8 cellular contexts compared by ENCODE assay signal in genomic region chr2:235665656-235666239, GRCh38.
DNase-seq lines count a peak whose midpoint lies in the region; ATAC-seq and TF ChIP-seq lines count a peak whose summit lies in the region.

No MANE protein-coding gene starts in this region.

- no TSS peak for BruUV-seq in MCF 10A (replicated peaks; lab: Mats Ljungman, UMichigan)

- H3K36me3 Mint-ChIP-seq in activated naive CD8-positive, alpha-beta T cell: no peaks in the 10 kb centered on the region
- H3K36me3 Mint-ChIP-seq in activated naive CD8-positive, alpha-beta T cell treated with anti-CD3 and anti-CD28 coated beads, Interleukin-2, amount 50 U/mL, for 24 hours (ENCODE audit: low read depth): no peaks in the 10 kb centered on the region
- peaks cover 5% of the 10 kb centered on the region for H3K36me3 Mint-ChIP-seq in MCF 10A (ENCODE audit: insufficient read depth, unreplicated experiment)

- no peak for TF ChIP-seq CTCF in MCF 10A (IDR thresholded peaks at IDR 0.05; ENCODE audit: unreplicated experiment)

- H3K9me3 Mint-ChIP-seq in activated naive CD8-positive, alpha-beta T cell (ENCODE audit: low read depth): no peaks in the 10 kb centered on the region
- no peaks in the 10 kb centered on the region for H3K9me3 Mint-ChIP-seq in activated naive CD8-positive, alpha-beta T cell treated with anti-CD3 and anti-CD28 coated beads, Interleukin-2, amount 50 U/mL, for 24 hours
- no peaks in the 10 kb centered on the region for H3K9me3 Mint-ChIP-seq in MCF 10A (ENCODE audit: unreplicated experiment)

- DNase-seq in activated naive CD8-positive, alpha-beta T cell treated with anti-CD3 and anti-CD28 coated beads, Interleukin-2, amount 50 U/mL, for 24 hours: no peak
- peak; percentile 22 for DNase-seq in MCF 10A (ENCODE audit: unreplicated experiment)
- peak; percentile 45 for DNase-seq in medulla oblongata (ENCODE audit: extremely low spot score)
- DNase-seq in kidney tubule cell (ENCODE audit: low spot score): no peak
- DNase-seq in T-helper 1 cell: no peak
- DNase-seq in T-helper 2 cell: no peak

- H3K4me1 Mint-ChIP-seq in activated naive CD8-positive, alpha-beta T cell (ENCODE audit: low read depth): peaks cover 12% of the 10 kb centered on the region
- peaks cover 5% of the 10 kb centered on the region for H3K4me1 Mint-ChIP-seq in activated naive CD8-positive, alpha-beta T cell treated with anti-CD3 and anti-CD28 coated beads, Interleukin-2, amount 50 U/mL, for 24 hours
- peaks cover 9% of the 10 kb centered on the region for H3K4me1 Mint-ChIP-seq in MCF 10A (ENCODE audit: insufficient read depth, unreplicated experiment)

- intact Hi-C loops in MCF 10A (cut with micrococcal nuclease): loop anchor here (2.0 kb wide), 1 partner anchor 81 kb away; no protein-coding TSS in a partner anchor

- peaks cover 44% of the 10 kb centered on the region for H3K27me3 Mint-ChIP-seq in activated naive CD8-positive, alpha-beta T cell
- peaks cover 58% of the 10 kb centered on the region for H3K27me3 Mint-ChIP-seq in activated naive CD8-positive, alpha-beta T cell treated with anti-CD3 and anti-CD28 coated beads, Interleukin-2, amount 50 U/mL, for 24 hours
- no peaks in the 10 kb centered on the region for H3K27me3 Mint-ChIP-seq in MCF 10A (ENCODE audit: insufficient read depth, unreplicated experiment)

- POLR2A ChIA-PET in MCF 10A (lab: Yijun Ruan, JAX): interaction anchor here (1.5 kb wide), 1 partner anchor 64 kb away, joined by 3 read pairs; no protein-coding TSS in a partner anchor

- H3K4me3 Mint-ChIP-seq in activated naive CD8-positive, alpha-beta T cell: peak overlapping the region; percentile 42
- H3K4me3 Mint-ChIP-seq in activated naive CD8-positive, alpha-beta T cell treated with anti-CD3 and anti-CD28 coated beads, Interleukin-2, amount 50 U/mL, for 24 hours: no peak overlapping the region
- peak overlapping the region; percentile 82 for H3K4me3 Mint-ChIP-seq in MCF 10A (ENCODE audit: unreplicated experiment)

- CTCF ChIA-PET in MCF 10A (lab: Yijun Ruan, JAX): interaction anchor here (0.6 to 2.5 kb wide), 5 partner anchors 18 to 532 kb away, joined by 3 to 9 read pairs (median 4); no protein-coding TSS in a partner anchor

- H3K27ac Mint-ChIP-seq in activated naive CD8-positive, alpha-beta T cell: no peak overlapping the region
- no peak overlapping the region for H3K27ac Mint-ChIP-seq in activated naive CD8-positive, alpha-beta T cell treated with anti-CD3 and anti-CD28 coated beads, Interleukin-2, amount 50 U/mL, for 24 hours
- H3K27ac Mint-ChIP-seq in MCF 10A (ENCODE audit: low read depth, unreplicated experiment): peak overlapping the region; percentile 83

- ATAC-seq in activated naive CD8-positive, alpha-beta T cell treated with anti-CD3 and anti-CD28 coated beads, Interleukin-2, amount 50 U/mL, for 24 hours: no peak
- no peak for ATAC-seq in GM18870 (IDR thresholded peaks at IDR 0.05; ENCODE audit: unreplicated experiment)

Comparison
In these comparisons a context has a peak if more than half of its experiments do, and no peak if none do; other contexts are left out.
1. DNase-seq: peak in MCF 10A (single experiment) and medulla oblongata (single experiment); none in activated naive CD8-positive, alpha-beta T cell treated with anti-CD3 and anti-CD28 coated beads, Interleukin-2, amount 50 U/mL, for 24 hours (single experiment), kidney tubule cell (single experiment), T-helper 1 cell (0 of 5) and T-helper 2 cell (0 of 5).